Comparison of ENCODE assay signal across 8 cellular contexts in the genomic region with DNA sequence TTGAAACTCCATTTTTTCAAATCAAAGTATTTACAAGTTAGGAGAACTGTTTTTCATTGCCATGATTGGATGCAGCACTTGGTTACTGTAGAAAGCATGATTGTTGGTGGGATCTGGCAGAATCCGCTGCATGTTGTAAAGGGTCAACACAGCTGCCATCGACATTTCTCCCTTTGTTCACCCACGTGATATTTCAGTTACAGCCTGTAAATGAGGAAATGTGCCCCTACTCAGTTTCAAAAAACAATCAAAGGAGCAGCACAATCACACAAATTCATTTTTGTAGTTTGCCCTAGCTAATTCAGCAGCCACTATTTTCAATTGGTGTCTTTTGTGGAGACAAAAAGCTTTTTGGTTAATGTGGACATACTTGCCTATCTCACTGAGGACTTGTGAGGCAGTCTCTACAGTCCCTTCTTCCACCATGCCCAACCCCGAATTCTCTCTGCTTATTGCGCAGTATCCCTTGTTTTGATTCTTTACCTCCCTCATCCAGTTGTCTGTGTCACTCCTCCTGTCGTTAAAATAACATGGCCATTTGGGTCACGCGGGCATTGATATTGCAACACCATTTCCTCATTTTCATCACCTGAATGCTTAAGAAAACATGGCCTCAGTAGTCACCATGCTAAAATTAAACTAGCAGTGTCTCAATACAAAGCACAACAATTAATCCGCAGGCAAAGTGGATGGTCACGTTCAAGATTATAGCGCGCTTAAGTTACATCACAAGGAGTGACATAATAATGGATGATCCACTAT. TPM values are rescaled to one million over a fixed set of nuclear protein-coding genes. Genes with fewer than 3 reads are reported as not detected.
DNase-seq lines count a peak whose midpoint lies in the region; ATAC-seq, FAIRE-seq and TF ChIP-seq lines count a peak whose summit lies in the region.

No MANE protein-coding gene starts in this region.

- TF ChIP-seq EP300 in HepG2 (IDR thresholded peaks at IDR 0.05; ENCODE audit: low read depth in 2 of 2, low read length in 2 of 2) = no peak; a peak in 1 of 4 replicates
- TF ChIP-seq EP300 in HepG2 (CRISPR knock-in tag; IDR thresholded peaks at IDR 0.05; ENCODE audit: borderline replicate concordance) = 0 out of 2 replicates have a peak, but pooled peaks have one; percentile 28

- peaks cover 0 to 5% of the 10 kb centered on the region in 2 donors for H3K9me3 ChIP-seq in right atrium auricular region
- H3K9me3 ChIP-seq in HepG2 (ENCODE audit: low read length) = 0 out of 2 replicates have a peak, but pooled peaks cover 5% of the 10 kb centered on the region
- no peaks in the 10 kb centered on the region for H3K9me3 ChIP-seq in vagina

- no peak for TF ChIP-seq RAD21 in HepG2 (CRISPR knock-in tag; IDR thresholded peaks at IDR 0.05)

- FAIRE-seq in HepG2 (lab: Jason Lieb, UNC) = peak; percentile 23

- H3K36me3 ChIP-seq in right atrium auricular region (no peaks in the 10 kb centered on the region), HepG2 (replicated peaks in 1 of 2; ENCODE audit: control insufficient read depth in 1 of 2, insufficient read depth in 2 of 2, low read length in 2 of 2) (no peaks in the 10 kb centered on the region), vagina (no peaks in the 10 kb centered on the region)

- intact Hi-C loops in left ventricle myocardium superior (cut with micrococcal nuclease) (no loop called here), HepG2 (cut with micrococcal nuclease; ENCODE audit: unreplicated experiment) (no loop called here), vagina (cut with DNase I) (no loop called here)

- no peak for TF ChIP-seq CTCF in right atrium auricular region (IDR thresholded peaks at IDR 0.05)
- TF ChIP-seq CTCF in HepG2 (CRISPR knock-in tag; IDR thresholded peaks at IDR 0.05) = no peak
- TF ChIP-seq CTCF in vagina (IDR thresholded peaks at IDR 0.05) = no peak

- BruUV-seq in HepG2 (replicated peaks; lab: Mats Ljungman, UMichigan) = no TSS peak

- H3K27ac ChIP-seq in right atrium auricular region (peak overlapping the region in 1 of 2 donors; percentile 18), HepG2 (ENCODE audit: extremely low read length, insufficient read depth, low read length) (peak overlapping the region; percentile 64), vagina (peak overlapping the region; percentile 66)

- 79% methylated on average over 12 of the region's 12 CpGs for WGBS in HepG2 (ENCODE audit: low lambda C conversion rate)

- CTCF ChIA-PET in HepG2 (lab: Yijun Ruan, JAX; ENCODE audit: low intra/inter-chr PET ratio, low total read pairs) (no interaction called here), HEK293T (lab: Yijun Ruan, JAX) (no interaction called here)

- DNase-seq in right atrium auricular region (ENCODE audit: low spot score) (peak; percentile 72), left ventricle myocardium superior (no peak), SIG-M5 treated with dmso at 0.1 percent for 504 hours (lab: John Stamatoyannopoulos, UW; ENCODE audit: unreplicated experiment) (peak; percentile 97), HepG2 (ENCODE audit: low spot score) (no peak), vagina (ENCODE audit: extremely low spot score in 2 of 2) (no peak), NCI-H128 (lab: John Stamatoyannopoulos, UW; ENCODE audit: unreplicated experiment) (no peak), HEK293T (ENCODE audit: extremely low spot score) (no peak)

- no peaks in the 10 kb centered on the region for H4K20me1 ChIP-seq in HepG2 (ENCODE audit: insufficient read depth, low read length)

- no peaks in the 10 kb centered on the region for H3K79me2 ChIP-seq in HepG2 (ENCODE audit: insufficient read depth, low read length)

- H3K4me2 ChIP-seq in HepG2 (ENCODE audit: low read depth, low read length) = peak overlapping the region; percentile 42

- H3K4me3 ChIP-seq in right atrium auricular region = no peak overlapping the region
- H3K4me3 ChIP-seq in HepG2 (replicated peaks in 1 of 3; ENCODE audit: insufficient read depth in 1 of 3, low read depth in 2 of 3, low read length in 3 of 3) = no peak overlapping the region; a peak in 1 of 6 replicates
- no peak overlapping the region for H3K4me3 ChIP-seq in vagina

- no peak for TF ChIP-seq POLR2A in HepG2 (IDR thresholded peaks at IDR 0.05; ENCODE audit: insufficient read depth in 1 of 2, low read depth in 2 of 2, low read length in 2 of 2)
- TF ChIP-seq POLR2A in vagina (IDR thresholded peaks at IDR 0.05) = no peak

- H3K27me3 ChIP-seq in right atrium auricular region (no peaks in the 10 kb centered on the region), HepG2 (ENCODE audit: control insufficient read depth in 1 of 2, insufficient read depth in 2 of 2, low read length in 2 of 2) (no peaks in the 10 kb centered on the region), vagina (no peaks in the 10 kb centered on the region)

- POLR2A ChIA-PET in HepG2 (lab: Yijun Ruan, JAX) = interaction anchor here (0.6 to 2.1 kb wide), 6 partner anchors 8 to 44 kb away, joined by 3 to 7 read pairs (median 6); no protein-coding TSS in a partner anchor
- POLR2A ChIA-PET in HEK293T (lab: Yijun Ruan, JAX) = no interaction called here

- peak overlapping the region; percentile 48 for H2AFZ ChIP-seq in HepG2 (ENCODE audit: low read length)

- ATAC-seq in left ventricle myocardium superior = no peak
- ATAC-seq in HepG2 = no peak
- ATAC-seq in HG03097 (IDR thresholded peaks at IDR 0.05; ENCODE audit: low FRiP score, unreplicated experiment) = no peak

- H3K4me1 ChIP-seq in right atrium auricular region (peaks cover 0 to 47% of the 10 kb centered on the region in 2 donors), HepG2 (ENCODE audit: insufficient read depth, low read length) (peaks cover 89% of the 10 kb centered on the region), vagina (peaks cover 53% of the 10 kb centered on the region)

- in situ Hi-C loops in HepG2 (cut with HindIII; ENCODE audit: extremely low pct_ligation_motif_present, low pct_unique_long_range_greater_than_20kb) = no loop called here

- peak overlapping the region; percentile 33; the same call in 1 of the 2 replicates for H3K9ac ChIP-seq in HepG2 (ENCODE audit: insufficient read depth, low read depth, low read length)

TF ChIP-seq in HepG2, 621 proteins besides CTCF, POLR2A, EP300 and RAD21 (continues in another document):
- no peak for TF ChIP-seq DR1 (CRISPR knock-in tag; IDR thresholded peaks at IDR 0.05)
- TF ChIP-seq PHF8 (CRISPR knock-in tag; IDR thresholded peaks at IDR 0.05) = no peak

TF ChIP-seq in HEK293T, 16 proteins besides CTCF, POLR2A, EP300 and RAD21 (continues in another document):
- TF ChIP-seq LEF1 (IDR thresholded peaks at IDR 0.05; ENCODE audit: borderline replicate concordance) (no peak), ARNT (IDR thresholded peaks at IDR 0.05) (no peak), ZNF384 (IDR thresholded peaks at IDR 0.05) (no peak)

RNA-seq across cellular contexts. Expression of a gene that starts 6.4 kb away (rescaled TPM):
- total RNA-seq in right atrium auricular region (not detected), left ventricle myocardium superior (not detected), HepG2 (2016; rRNA removed; fragmentation: Illumina TruSeq; extraction: Trizol) (52.1 and 134 TPM in 2 replicates), vagina (not detected)
- total RNA-seq in HepG2 (2016; cell fraction: cytosol; rRNA removed; fragmentation: Illumina TruSeq; extraction: Trizol; ENCODE audit: low read depth) = 19.2 and 23.2 TPM in 2 replicates
- total RNA-seq in HepG2 (2016; cell fraction: insoluble cytoplasmic fraction; rRNA removed; fragmentation: Illumina TruSeq; extraction: Trizol) = 49.9 and 134 TPM in 2 replicates
- 37.4 and 38.6 TPM in 2 replicates for total RNA-seq in HepG2 (2016; cell fraction: membrane; rRNA removed; fragmentation: Illumina TruSeq; extraction: Trizol)
- total RNA-seq in HepG2 (2016; cell fraction: nucleus; rRNA removed; fragmentation: Illumina TruSeq; extraction: Trizol) = 166 and 178 TPM in 2 replicates
- polyA plus RNA-seq in HepG2 (2011; rRNA removed) = 185 and 266 TPM in 2 replicates
- 113 and 166 TPM in 2 replicates for polyA plus RNA-seq in HepG2 (2011; cell fraction: cytosol; rRNA removed)
- 1,267 and 1,304 TPM in 2 replicates for polyA plus RNA-seq in HepG2 (2011; cell fraction: nucleus; rRNA removed)
- 232 and 321 TPM in 2 replicates for polyA plus RNA-seq in HepG2 (2012)
- 17.2 and 19.9 TPM in 2 replicates for polyA plus RNA-seq in HepG2 (2016; cell fraction: cytosol; fragmentation: Illumina TruSeq; extraction: Trizol; ENCODE audit: low read depth)
- polyA plus RNA-seq in HepG2 (2016; cell fraction: insoluble cytoplasmic fraction; fragmentation: Illumina TruSeq; extraction: Trizol; ENCODE audit: low read depth) = 48.9 and 49.8 TPM in 2 replicates
- polyA plus RNA-seq in HepG2 (2016; cell fraction: membrane; fragmentation: Illumina TruSeq; extraction: Trizol; ENCODE audit: low read depth) = 22.9 and 24.9 TPM in 2 replicates
- polyA plus RNA-seq in HepG2 (2016; cell fraction: nucleus; fragmentation: Illumina TruSeq; extraction: Trizol; ENCODE audit: insufficient read depth, low read depth) = 354 and 380 TPM in 2 replicates
- polyA minus RNA-seq in HepG2 (2011; rRNA and poly(A)+ RNA removed; ENCODE audit: low replicate concordance) = 241 TPM in 1 of 2 replicates, not detected in the other
- 64.7 and 65.5 TPM in 2 replicates for polyA minus RNA-seq in HepG2 (2011; cell fraction: cytosol; rRNA and poly(A)+ RNA removed)
- 172 and 188 TPM in 2 replicates for polyA minus RNA-seq in HepG2 (2011; cell fraction: nucleus; rRNA and poly(A)+ RNA removed)

RNA-seq across cellular contexts. Expression of a gene that starts 24.0 kb away (rescaled TPM):
- total RNA-seq in right atrium auricular region (10 to 100 TPM; 20.5 to 20.8 TPM), left ventricle myocardium superior (24.9 TPM), HepG2 (2016; rRNA removed; fragmentation: Illumina TruSeq; extraction: Trizol) (37.2 and 56.1 TPM in 2 replicates), vagina (36.6 TPM)
- 12.9 and 13.4 TPM in 2 replicates for total RNA-seq in HepG2 (2016; cell fraction: cytosol; rRNA removed; fragmentation: Illumina TruSeq; extraction: Trizol; ENCODE audit: low read depth)
- 35.8 and 54.1 TPM in 2 replicates for total RNA-seq in HepG2 (2016; cell fraction: insoluble cytoplasmic fraction; rRNA removed; fragmentation: Illumina TruSeq; extraction: Trizol)
- 28.2 and 32.6 TPM in 2 replicates for total RNA-seq in HepG2 (2016; cell fraction: membrane; rRNA removed; fragmentation: Illumina TruSeq; extraction: Trizol)
- total RNA-seq in HepG2 (2016; cell fraction: nucleus; rRNA removed; fragmentation: Illumina TruSeq; extraction: Trizol) = 37.4 and 42.1 TPM in 2 replicates
- polyA plus RNA-seq in HepG2 (2011; rRNA removed) = 11.2 and 12.2 TPM in 2 replicates
- polyA plus RNA-seq in HepG2 (2011; cell fraction: cytosol; rRNA removed) = 5.1 and 7.6 TPM in 2 replicates
- polyA plus RNA-seq in HepG2 (2011; cell fraction: nucleus; rRNA removed) = 18.1 and 21.8 TPM in 2 replicates
- 11.5 and 11.7 TPM in 2 replicates for polyA plus RNA-seq in HepG2 (2012)
- polyA plus RNA-seq in HepG2 (2016; cell fraction: cytosol; fragmentation: Illumina TruSeq; extraction: Trizol; ENCODE audit: low read depth) = 0.44 and 0.68 TPM in 2 replicates
- 14.1 and 15.7 TPM in 2 replicates for polyA plus RNA-seq in HepG2 (2016; cell fraction: insoluble cytoplasmic fraction; fragmentation: Illumina TruSeq; extraction: Trizol; ENCODE audit: low read depth)
- 3.3 and 3.5 TPM in 2 replicates for polyA plus RNA-seq in HepG2 (2016; cell fraction: membrane; fragmentation: Illumina TruSeq; extraction: Trizol; ENCODE audit: low read depth)
- 28.7 and 30.7 TPM in 2 replicates for polyA plus RNA-seq in HepG2 (2016; cell fraction: nucleus; fragmentation: Illumina TruSeq; extraction: Trizol; ENCODE audit: insufficient read depth, low read depth)
- polyA minus RNA-seq in HepG2 (2011; rRNA and poly(A)+ RNA removed; ENCODE audit: low replicate concordance) = 20.5 and 26.7 TPM in 2 replicates
- polyA minus RNA-seq in HepG2 (2011; cell fraction: cytosol; rRNA and poly(A)+ RNA removed) = 43.5 and 45.0 TPM in 2 replicates
- polyA minus RNA-seq in HepG2 (2011; cell fraction: nucleus; rRNA and poly(A)+ RNA removed) = 46.0 and 46.6 TPM in 2 replicates

Comparison
In these comparisons a context has a peak if more than half of its experiments do, and no peak if none do; other contexts are left out.
1. DNase-seq: peak in right atrium auricular region (single experiment) and SIG-M5 treated with dmso at 0.1 percent for 504 hours (single experiment); none in left ventricle myocardium superior (single experiment), HepG2 (single experiment), vagina (0 of 2), NCI-H128 (single experiment) and HEK293T (single experiment).
2. RNA of a gene that starts 6.4 kb away (total RNA-seq): 19.2 to 178 TPM in HepG2; not detected in right atrium auricular region, not detected in left ventricle myocardium superior (single experiment) and not detected in vagina (single experiment); every median in the first group is over 10 times any median in the second.